Comparison of ENCODE assay signal across 23 cellular contexts in the genomic region with DNA sequence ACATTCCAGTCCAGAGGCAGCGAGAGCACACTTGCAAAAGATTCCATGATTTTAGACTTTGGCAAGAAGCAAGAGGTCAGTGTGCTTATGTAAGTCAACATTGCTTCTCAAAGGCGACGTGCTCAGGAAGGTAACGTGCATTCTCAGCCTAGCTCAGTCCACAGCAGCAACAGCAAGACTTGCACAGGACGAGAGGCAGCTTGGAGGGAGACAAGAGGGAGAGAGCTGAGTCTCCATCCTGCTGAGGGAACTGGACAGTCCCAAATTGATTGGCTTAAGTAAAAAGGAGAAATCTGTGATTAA. TPM values are rescaled to one million over a fixed set of nuclear protein-coding genes. Genes with fewer than 3 reads are reported as not detected.
DNase-seq lines count a peak whose midpoint lies in the region; ATAC-seq and TF ChIP-seq lines count a peak whose summit lies in the region.
"Had no signal": no experiment of that assay in that cellular context is flagged by ENCODE, and none has a peak within 500 bp of the region (broad histone marks: within the 10 kb centered on the region; RNA-seq: fewer than 3 reads in every experiment).

No MANE protein-coding gene starts in this region.

- H3K36me3 ChIP-seq in adipocyte (ENCODE audit: control insufficient read depth, insufficient read depth, low read length, severe bottlenecking) (no peaks in the 10 kb centered on the region), right lobe of liver (no peaks in the 10 kb centered on the region), stomach (no peaks in the 10 kb centered on the region)
- H3K36me3 ChIP-seq: ascending aorta, SJSA1, transverse colon had no signal

- no peak for TF ChIP-seq POLR2A in right lobe of liver (IDR thresholded peaks at IDR 0.05)
- TF ChIP-seq POLR2A in stomach (IDR thresholded peaks at IDR 0.05): no peak

- H3K36me3 Mint-ChIP-seq in activated naive CD4-positive, alpha-beta T cell treated with anti-CD3 and anti-CD28 coated beads, Interleukin-2, amount 50 U/mL, for 24 hours: no peaks in the 10 kb centered on the region
- H3K36me3 Mint-ChIP-seq: CD8-positive, alpha-beta memory T cell; immature natural killer cell had no signal

- intact Hi-C loops in right lobe of liver (cut with DNase I): no loop called here
- intact Hi-C loops in stomach (cut with DNase I; ENCODE audit: low total_unique reads): no loop called here

- H3K27ac ChIP-seq in right lobe of liver: peak overlapping the region in 1 of 3 donors; percentile 81
- peak overlapping the region; percentile 34 to 60 (median 39) for H3K27ac ChIP-seq in stomach
- H3K27ac ChIP-seq: ascending aorta, epithelial cell of prostate, KMS-11, SJSA1, skin epidermis, transverse colon had no signal

- 43% methylated on average over 5 of the region's 5 CpGs for WGBS in right lobe of liver (ENCODE audit: insufficient coverage, low coverage, low lambda C conversion rate, missing lambda C conversion rate)
- WGBS in stomach, 5 donors: 15 to 37% (median 24%) methylated on average over 5 of the region's 5 CpGs

- H3K27me3 Mint-ChIP-seq in activated naive CD4-positive, alpha-beta T cell treated with anti-CD3 and anti-CD28 coated beads, Interleukin-2, amount 50 U/mL, for 24 hours: no peaks in the 10 kb centered on the region

- no peaks in the 10 kb centered on the region for H3K9me3 Mint-ChIP-seq in activated naive CD4-positive, alpha-beta T cell treated with anti-CD3 and anti-CD28 coated beads, Interleukin-2, amount 50 U/mL, for 24 hours
- H3K9me3 Mint-ChIP-seq: CD8-positive, alpha-beta memory T cell; dendritic cell treated with granulocyte-macrophage colony-stimulating factor and Interleukin-4, amounts not matched to agents 40 ng/mL and 50 ng/mL, for 4 days; immature natural killer cell; T-helper 2 cell treated with Interferon-gamma antibody and Interleukin-4, amounts not matched to agents 5 μg/mL and 100 μg/mL, for 36 hours had no signal

- no peak for TF ChIP-seq CTCF in right lobe of liver (IDR thresholded peaks at IDR 0.05)
- no peak for TF ChIP-seq CTCF in stomach (IDR thresholded peaks at IDR 0.05)

- no peak overlapping the region for H3K9ac ChIP-seq in adipocyte (ENCODE audit: low read length)
- H3K9ac ChIP-seq: KMS-11 had no signal

- H3K4me3 Mint-ChIP-seq in activated naive CD4-positive, alpha-beta T cell treated with anti-CD3 and anti-CD28 coated beads, Interleukin-2, amount 50 U/mL, for 24 hours: no peak overlapping the region
- H3K4me3 Mint-ChIP-seq: CD8-positive, alpha-beta memory T cell; dendritic cell treated with granulocyte-macrophage colony-stimulating factor and Interleukin-4, amounts not matched to agents 40 ng/mL and 50 ng/mL, for 4 days; T-helper 2 cell treated with Interferon-gamma antibody and Interleukin-4, amounts not matched to agents 5 μg/mL and 100 μg/mL, for 36 hours had no signal

- TF ChIP-seq EP300 in stomach (IDR thresholded peaks at IDR 0.05): no peak

- H3K27me3 ChIP-seq in adipocyte (replicated peaks; ENCODE audit: control insufficient read depth, insufficient read depth, low read length): no peaks in the 10 kb centered on the region
- H3K27me3 ChIP-seq in right lobe of liver: no peaks in the 10 kb centered on the region
- no peaks in the 10 kb centered on the region for H3K27me3 ChIP-seq in stomach
- H3K27me3 ChIP-seq: ascending aorta, SJSA1, transverse colon had no signal

- ATAC-seq in right lobe of liver: peak; percentile 82 to 89 (median 88)

- no peak for DNase-seq in activated naive CD4-positive, alpha-beta T cell treated with Interleukin-2 at 50 U/mL for 16 hours
- DNase-seq in adipocyte (ENCODE audit: low read depth) (peak; percentile 9), right lobe of liver (peak in 1 of 3 donors; percentile 52), stomach (peak; percentile 53), NCI-H1694 treated with DMSO at 0.1 percent for 48 hours (lab: John Stamatoyannopoulos, UW) (no peak), NCI-H226 (no peak), NCI-H524 treated with DMSO at 0.1 percent for 48 hours (lab: John Stamatoyannopoulos, UW) (no peak)
- DNase-seq: activated CD4-positive, CD25-positive, alpha-beta regulatory T cell treated with anti-CD3 and anti-CD28 coated beads, Interleukin-2, amount 50 U/mL, for 72 hours; activated effector memory CD4-positive, alpha-beta T cell treated with anti-CD3 and anti-CD28 coated beads, Interleukin-2, amount 50 U/mL, for 16 hours; CD8-positive, alpha-beta memory T cell; glutamatergic neuron; immature natural killer cell; NCI-H1105 treated with DMSO at 0.1 percent for 48 hours; NCI-H2227 treated with DMSO at 0.1 percent for 48 hours; transverse colon had no signal

- peaks cover 27% of the 10 kb centered on the region for H3K4me1 ChIP-seq in adipocyte (ENCODE audit: control insufficient read depth, insufficient read depth, low read length)
- peaks cover 0 to 14% (median 2%) of the 10 kb centered on the region in 4 donors for H3K4me1 ChIP-seq in right lobe of liver
- H3K4me1 ChIP-seq in stomach: peaks cover 17 to 23% (median 21%) of the 10 kb centered on the region in 4 donors
- H3K4me1 ChIP-seq: SJSA1, transverse colon had no signal

- peaks cover 13% of the 10 kb centered on the region for H3K4me1 Mint-ChIP-seq in activated naive CD4-positive, alpha-beta T cell treated with anti-CD3 and anti-CD28 coated beads, Interleukin-2, amount 50 U/mL, for 24 hours

- no peak overlapping the region for H3K4me3 ChIP-seq in adipocyte (ENCODE audit: low read length)
- H3K4me3 ChIP-seq in right lobe of liver: peak overlapping the region in 1 of 3 donors; percentile 42
- no peak overlapping the region for H3K4me3 ChIP-seq in stomach
- H3K4me3 ChIP-seq: ascending aorta, SJSA1, skin epidermis, transverse colon had no signal

- H3K9me3 ChIP-seq in adipocyte (ENCODE audit: control insufficient read depth, low read length) (no peaks in the 10 kb centered on the region), right lobe of liver (no peaks in the 10 kb centered on the region), stomach (no peaks in the 10 kb centered on the region)
- H3K9me3 ChIP-seq: ascending aorta, SJSA1, transverse colon had no signal

- peak overlapping the region; percentile 3 for H3K27ac Mint-ChIP-seq in activated naive CD4-positive, alpha-beta T cell treated with anti-CD3 and anti-CD28 coated beads, Interleukin-2, amount 50 U/mL, for 24 hours
- H3K27ac Mint-ChIP-seq: dendritic cell treated with granulocyte-macrophage colony-stimulating factor and Interleukin-4, amounts not matched to agents 40 ng/mL and 50 ng/mL, for 4 days; T-helper 2 cell treated with Interferon-gamma antibody and Interleukin-4, amounts not matched to agents 5 μg/mL and 100 μg/mL, for 36 hours had no signal

RNA-seq across cellular contexts. Expression of gene PTP4A2, which starts 56.5 kb away (rescaled TPM):
- total RNA-seq in right lobe of liver: 100 to 1,000 TPM in 4 of 6 experiments, 10 to 100 TPM in 2; 66.3 to 143 (median 117) TPM
- 100 to 1,000 TPM in 3 of 5 donors, 10 to 100 TPM in 2; 81.7 to 330 (median 218) TPM for total RNA-seq in stomach
- 100 to 1,000 TPM in 2 of 3 donors, 10 to 100 TPM in 1; 78.6 to 182 (median 153) TPM for polyA plus RNA-seq in stomach

Comparison
In these comparisons a context has a peak if more than half of its experiments do, and no peak if none do; other contexts are left out.
1. DNase-seq: peak in adipocyte (single experiment) and stomach (single experiment); none in activated naive CD4-positive, alpha-beta T cell treated with Interleukin-2 at 50 U/mL for 16 hours (single experiment), NCI-H1694 treated with DMSO at 0.1 percent for 48 hours (single experiment), NCI-H226 (single experiment) and NCI-H524 treated with DMSO at 0.1 percent for 48 hours (single experiment).